Comparison of ENCODE assay signal across 8 cellular contexts in genomic region chr2:96305091-96305978, GRCh38. TPM values are rescaled to one million over a fixed set of nuclear protein-coding genes. Genes with fewer than 3 reads are reported as not detected.
DNase-seq lines count a peak whose midpoint lies in the region; ATAC-seq, FAIRE-seq and TF ChIP-seq lines count a peak whose summit lies in the region.

SNRNP200 (minus strand) TSS chr2:96305546; CDS start chr2:96305437, 109 bp downstream.

- H3K79me2 ChIP-seq in HepG2 (ENCODE audit: insufficient read depth, low read length), result peaks cover 43% of the 10 kb centered on the region

- TF ChIP-seq EP300 in HepG2 (IDR thresholded peaks at IDR 0.05; ENCODE audit: low read depth in 2 of 2, low read length in 2 of 2) (no peak), HepG2 (CRISPR knock-in tag; IDR thresholded peaks at IDR 0.05; ENCODE audit: borderline replicate concordance) (no peak; the same call in 1 of the 2 replicates)

- ATAC-seq in GM19438 (IDR thresholded peaks at IDR 0.05; ENCODE audit: low read depth, unreplicated experiment) (peak; percentile 84), HepG2 (peak; percentile 98)

- no peaks in the 10 kb centered on the region for H4K20me1 ChIP-seq in HepG2 (ENCODE audit: insufficient read depth, low read length)

- FAIRE-seq in HepG2 (lab: Jason Lieb, UNC), result peak; percentile 66

- DNase-seq in CD1c-positive myeloid dendritic cell (ENCODE audit: extremely low spot score) (peak; percentile 90), HK-2 (ENCODE audit: unreplicated experiment) (peak; percentile 84), NCI-H82 (lab: John Stamatoyannopoulos, UW) (peak; percentile 94), dermis blood vessel endothelial cell (peak; percentile 76), HepG2 (ENCODE audit: low spot score) (peak; percentile 86)
- peak; percentile 84 to 85 for DNase-seq in activated CD4-positive, alpha-beta T cell treated with anti-CD3 and anti-CD28 coated beads, Interleukin-2, amount 50 U/mL, for 4 hours
- DNase-seq in stimulated activated CD4-positive, alpha-beta T cell treated with anti-CD3 and anti-CD28 coated beads, Interleukin-2, amount 100 ng/mL, for 48 hours, result peak; percentile 90 to 91

- TF ChIP-seq CTCF in HepG2 (CRISPR knock-in tag; IDR thresholded peaks at IDR 0.05), result peak; percentile 31

- H3K4me1 ChIP-seq in HepG2 (ENCODE audit: insufficient read depth, low read length), result peaks cover 37% of the 10 kb centered on the region

- intact Hi-C loops in HepG2 (cut with micrococcal nuclease; ENCODE audit: unreplicated experiment), result loop anchor here (1.0 to 2.0 kb wide), 5 partner anchors 16 to 204 kb away; partner anchors contain the start of genes CIAO1 and ITPRIPL1

- peak within 1 kb of the TSS; percentile 8 for H2AFZ ChIP-seq in HepG2 (ENCODE audit: low read length)

- H3K27me3 ChIP-seq in HepG2 (ENCODE audit: control insufficient read depth in 1 of 2, insufficient read depth in 2 of 2, low read length in 2 of 2), result no peaks in the 10 kb centered on the region; a peak in 1 of 5 replicates

- H3K4me3 ChIP-seq in HepG2 (replicated peaks in 1 of 3; ENCODE audit: insufficient read depth in 1 of 3, low read depth in 2 of 3, low read length in 3 of 3), result peak within 1 kb of the TSS; percentile 79 to 92 (median 91)

- CTCF ChIA-PET in HepG2 (lab: Yijun Ruan, JAX; ENCODE audit: low intra/inter-chr PET ratio, low total read pairs), result interaction anchor here (1.4 kb wide), 1 partner anchor 203 kb away, joined by 4 read pairs; no protein-coding TSS in a partner anchor

- in situ Hi-C loops in HepG2 (cut with HindIII; ENCODE audit: extremely low pct_ligation_motif_present, low pct_unique_long_range_greater_than_20kb), result no loop called here

- 3% methylated on average over 52 of the region's 61 CpGs for WGBS in HepG2 (ENCODE audit: low lambda C conversion rate)

- H3K4me2 ChIP-seq in HepG2 (ENCODE audit: low read depth, low read length), result peak within 1 kb of the TSS; percentile 89

- peak within 1 kb of the TSS; percentile 85 for H3K9ac ChIP-seq in HepG2 (ENCODE audit: insufficient read depth, low read depth, low read length)

- peak; percentile 88 to 95 for TF ChIP-seq POLR2A in HepG2 (IDR thresholded peaks at IDR 0.05; ENCODE audit: insufficient read depth in 1 of 2, low read depth in 2 of 2, low read length in 2 of 2)

- H3K36me3 ChIP-seq in HepG2 (replicated peaks in 1 of 2; ENCODE audit: control insufficient read depth in 1 of 2, insufficient read depth in 2 of 2, low read length in 2 of 2), result peaks cover 17 to 30% of the 10 kb centered on the region in 2 experiments

- POLR2A ChIA-PET in HepG2 (lab: Yijun Ruan, JAX), result interaction anchor here (0.7 to 4.0 kb wide), 21 partner anchors 8 to 118 kb away, joined by 3 to 45 read pairs (median 4); partner anchors contain the start of genes CIAO1, ITPRIPL1, NCAPH and STARD7

- TF ChIP-seq RAD21 in HepG2 (CRISPR knock-in tag; IDR thresholded peaks at IDR 0.05), result peak; percentile 37; the same call in 1 of the 2 replicates

- peak within 1 kb of the TSS; percentile 75 for H3K27ac ChIP-seq in HepG2 (ENCODE audit: extremely low read length, insufficient read depth, low read length)

- H3K9me3 ChIP-seq in HepG2 (ENCODE audit: low read length), result no peaks in the 10 kb centered on the region

- BruUV-seq in HepG2 (replicated peaks; lab: Mats Ljungman, UMichigan), result no TSS peak

TF ChIP-seq in HepG2, 621 proteins besides CTCF, POLR2A, EP300 and RAD21 (continues in another document):
- TF ChIP-seq CC2D1A (CRISPR knock-in tag; IDR thresholded peaks at IDR 0.05) (peak; percentile 96; the same call in 1 of the 2 replicates), BCL6 (CRISPR knock-in tag; IDR thresholded peaks at IDR 0.05) (peak; percentile 63; the same call in 1 of the 2 replicates), ZFY (CRISPR knock-in tag; IDR thresholded peaks at IDR 0.05) (peak; percentile 96), HMG20A (CRISPR knock-in tag; IDR thresholded peaks at IDR 0.05; ENCODE audit: borderline replicate concordance) (peak; percentile 26; the same call in 1 of the 2 replicates), PATZ1 (CRISPR knock-in tag; IDR thresholded peaks at IDR 0.05) (peak; percentile 66), MBD4 (IDR thresholded peaks at IDR 0.05; ENCODE audit: borderline replicate concordance, low read length) (no peak), HMG20B (CRISPR knock-in tag; conservative IDR thresholded peaks at IDR 0.05) (peak; percentile 53; the same call in 1 of the 2 replicates), SMARCC2 (IDR thresholded peaks at IDR 0.05) (no peak), NCOA2 (CRISPR knock-in tag; IDR thresholded peaks at IDR 0.05) (peak; percentile 55), ZC3H13 (CRISPR knock-in tag; IDR thresholded peaks at IDR 0.05) (no peak; the same call in 1 of the 2 replicates), HINFP (CRISPR knock-in tag; IDR thresholded peaks at IDR 0.05; ENCODE audit: low read depth) (peak; percentile 84), GLMP (CRISPR knock-in tag; IDR thresholded peaks at IDR 0.05; ENCODE audit: borderline replicate concordance) (no peak), ZNF777 (CRISPR knock-in tag; IDR thresholded peaks at IDR 0.05) (peak; percentile 83), KLF6 (CRISPR knock-in tag; IDR thresholded peaks at IDR 0.05) (peak; percentile 95), ZNF766 (CRISPR knock-in tag; IDR thresholded peaks at IDR 0.05; ENCODE audit: borderline replicate concordance) (peak; percentile 79; the same call in 1 of the 2 replicates), EEA1 (CRISPR knock-in tag; IDR thresholded peaks at IDR 0.05; ENCODE audit: borderline replicate concordance) (peak; percentile 96), ZC3H4 (CRISPR knock-in tag; IDR thresholded peaks at IDR 0.05; ENCODE audit: borderline replicate concordance) (no peak), CBX5 (CRISPR knock-in tag; IDR thresholded peaks at IDR 0.05; ENCODE audit: borderline replicate concordance) (peak; percentile 93), ZNF720 (CRISPR knock-in tag; IDR thresholded peaks at IDR 0.05) (0 out of 2 replicates have a peak, but pooled peaks have one; percentile 12)

RNA-seq across cellular contexts. Expression of gene SNRNP200, which starts in this region (rescaled TPM):
- total RNA-seq in dermis blood vessel endothelial cell, result 56.8 and 113 TPM in 2 replicates
- total RNA-seq in HepG2 (2016; rRNA removed; fragmentation: Illumina TruSeq; extraction: Trizol), result 99.0 and 163 TPM in 2 replicates
- 47.2 and 52.9 TPM in 2 replicates for total RNA-seq in HepG2 (2016; cell fraction: cytosol; rRNA removed; fragmentation: Illumina TruSeq; extraction: Trizol; ENCODE audit: low read depth)
- 96.1 and 157 TPM in 2 replicates for total RNA-seq in HepG2 (2016; cell fraction: insoluble cytoplasmic fraction; rRNA removed; fragmentation: Illumina TruSeq; extraction: Trizol)
- total RNA-seq in HepG2 (2016; cell fraction: membrane; rRNA removed; fragmentation: Illumina TruSeq; extraction: Trizol), result 38.5 and 38.9 TPM in 2 replicates
- 100 and 111 TPM in 2 replicates for total RNA-seq in HepG2 (2016; cell fraction: nucleus; rRNA removed; fragmentation: Illumina TruSeq; extraction: Trizol)
- polyA plus RNA-seq in HepG2 (2011; rRNA removed), result 228 and 232 TPM in 2 replicates
- 208 and 241 TPM in 2 replicates for polyA plus RNA-seq in HepG2 (2011; cell fraction: cytosol; rRNA removed)
- polyA plus RNA-seq in HepG2 (2011; cell fraction: nucleus; rRNA removed), result 356 and 374 TPM in 2 replicates
- polyA plus RNA-seq in HepG2 (2012), result 140 and 148 TPM in 2 replicates
- polyA plus RNA-seq in HepG2 (2016; cell fraction: cytosol; fragmentation: Illumina TruSeq; extraction: Trizol; ENCODE audit: low read depth), result 7.3 and 8.8 TPM in 2 replicates
- 181 and 193 TPM in 2 replicates for polyA plus RNA-seq in HepG2 (2016; cell fraction: insoluble cytoplasmic fraction; fragmentation: Illumina TruSeq; extraction: Trizol; ENCODE audit: low read depth)
- polyA plus RNA-seq in HepG2 (2016; cell fraction: membrane; fragmentation: Illumina TruSeq; extraction: Trizol; ENCODE audit: low read depth), result 14.0 and 16.1 TPM in 2 replicates
- 219 and 234 TPM in 2 replicates for polyA plus RNA-seq in HepG2 (2016; cell fraction: nucleus; fragmentation: Illumina TruSeq; extraction: Trizol; ENCODE audit: insufficient read depth, low read depth)
- 554 and 704 TPM in 2 replicates for polyA minus RNA-seq in HepG2 (2011; rRNA and poly(A)+ RNA removed; ENCODE audit: low replicate concordance)
- polyA minus RNA-seq in HepG2 (2011; cell fraction: cytosol; rRNA and poly(A)+ RNA removed), result 179 and 186 TPM in 2 replicates
- 151 and 182 TPM in 2 replicates for polyA minus RNA-seq in HepG2 (2011; cell fraction: nucleus; rRNA and poly(A)+ RNA removed)

Comparison
In these comparisons a context has a peak if more than half of its experiments do, and no peak if none do; other contexts are left out.
1. Peak in every context shown above with its lines: DNase-seq, ATAC-seq, H3K4me3 ChIP-seq and H3K27ac ChIP-seq.